ENCODE assay signal across 10 cellular contexts in genomic region chr1:211036701-211037494, GRCh38.
DNase-seq lines count a peak whose midpoint lies in the region; TF ChIP-seq lines count a peak whose summit lies in the region.
"Had no signal": no experiment of that assay in that cellular context is flagged by ENCODE, and none has a peak within 500 bp of the region (broad histone marks: within the 10 kb centered on the region; RNA-seq: fewer than 3 reads in every experiment).

No MANE protein-coding gene starts in this region.

- no peak overlapping the region for H3K23ac ChIP-seq in neuronal stem cell (ENCODE audit: low read depth, low read length, poor library complexity)

- H2AFZ ChIP-seq in GM23248 (peak overlapping the region; percentile 47), SK-N-SH (ENCODE audit: low read depth) (peak overlapping the region; percentile 63; the same call in 1 of the 2 replicates), neuronal stem cell (ENCODE audit: low read length) (no peak overlapping the region)

- H3K9ac ChIP-seq in GM23248: no peak overlapping the region
- H3K9ac ChIP-seq in SK-N-SH: no peak overlapping the region
- no peak overlapping the region for H3K9ac ChIP-seq in neuronal stem cell (ENCODE audit: low read depth, low read length, poor library complexity)

- POLR2A ChIA-PET in SK-N-SH (lab: Yijun Ruan, JAX): no interaction called here

- H2BK15ac ChIP-seq in neuronal stem cell (ENCODE audit: low read length): no peak overlapping the region

- H3K27ac ChIP-seq in GM23248 (no peak overlapping the region), SK-N-SH (ENCODE audit: low read depth in 2 of 2, low read length in 1 of 2) (peak overlapping the region in 1 of 2 experiments; percentile 79; a peak in 2 of 4 replicates), ascending aorta (no peak overlapping the region), neuronal stem cell (replicated peaks; ENCODE audit: low read length) (no peak overlapping the region), ovary (no peak overlapping the region), uterus (no peak overlapping the region)
- H3K27ac ChIP-seq: right atrium auricular region had no signal

- no peak for TF ChIP-seq RAD21 in SK-N-SH (IDR thresholded peaks at IDR 0.05; ENCODE audit: low read length)

- H3K14ac ChIP-seq in neuronal stem cell (ENCODE audit: low read length): no peak overlapping the region

- H3K79me2 ChIP-seq in GM23248 (ENCODE audit: insufficient read depth) (no peaks in the 10 kb centered on the region), SK-N-SH (ENCODE audit: insufficient read depth) (no peaks in the 10 kb centered on the region)

- H3K4ac ChIP-seq in neuronal stem cell (ENCODE audit: low read length): no peak overlapping the region

- no peak overlapping the region for H2BK120ac ChIP-seq in neuronal stem cell (ENCODE audit: low read depth, low read length)

- no peak overlapping the region for H3K18ac ChIP-seq in neuronal stem cell (ENCODE audit: low read length)

- no peak overlapping the region for H3K4me3 ChIP-seq in GM23248
- H3K4me3 ChIP-seq in SK-N-SH (ENCODE audit: low read depth in 2 of 2, low read length in 1 of 2): no peak overlapping the region
- no peak overlapping the region for H3K4me3 ChIP-seq in ascending aorta
- no peak overlapping the region for H3K4me3 ChIP-seq in neuronal stem cell (ENCODE audit: low read length in 2 of 2)
- H3K4me3 ChIP-seq in ovary: no peak overlapping the region
- no peak overlapping the region for H3K4me3 ChIP-seq in uterus
- H3K4me3 ChIP-seq: right atrium auricular region had no signal

- intact Hi-C loops in ascending aorta (cut with DNase I): no loop called here
- intact Hi-C loops in ovary (cut with DNase I): no loop called here
- intact Hi-C loops in uterus (cut with DNase I; ENCODE audit: low total_unique reads): no loop called here

- TF ChIP-seq EP300 in SK-N-SH (IDR thresholded peaks at IDR 0.05; ENCODE audit: borderline replicate concordance in 1 of 2, low read depth in 1 of 2, low read length in 1 of 2) (peak in 1 of 2 experiments; percentile 41; a peak in 1 of 4 replicates), ovary (IDR thresholded peaks at IDR 0.05) (no peak)

- H2AK5ac ChIP-seq in neuronal stem cell (ENCODE audit: low read depth, low read length): no peak overlapping the region

- H3F3A ChIP-seq in GM23248 (ENCODE audit: insufficient read depth): peaks cover 7% of the 10 kb centered on the region; the same call in 1 of the 2 replicates
- peaks cover 5% of the 10 kb centered on the region for H3F3A ChIP-seq in SK-N-SH (replicated peaks; ENCODE audit: insufficient read depth)

- no peaks in the 10 kb centered on the region for H3K4me1 ChIP-seq in GM23248 (ENCODE audit: insufficient read depth)
- H3K4me1 ChIP-seq in SK-N-SH (ENCODE audit: control insufficient read depth in 1 of 2, insufficient read depth in 2 of 2, low read depth in 1 of 2, low read length in 1 of 2): 0 out of 4 replicates have a peak, but pooled peaks cover 0 to 6% of the 10 kb centered on the region in 2 experiments
- H3K4me1 ChIP-seq in ascending aorta: no peaks in the 10 kb centered on the region
- H3K4me1 ChIP-seq in neuronal stem cell (ENCODE audit: control insufficient read depth in 2 of 2, insufficient read depth in 1 of 2, low read depth in 1 of 2, low read length in 2 of 2): peaks cover 2 to 3% of the 10 kb centered on the region in 2 donors
- no peaks in the 10 kb centered on the region for H3K4me1 ChIP-seq in ovary (ENCODE audit: insufficient read depth)
- H3K4me1 ChIP-seq in uterus: no peaks in the 10 kb centered on the region
- H3K4me1 ChIP-seq: right atrium auricular region had no signal

- in situ Hi-C loops in GM23248 (cut with MboI): no loop called here

- no peaks in the 10 kb centered on the region for H4K20me1 ChIP-seq in GM23248 (ENCODE audit: insufficient read depth)
- H4K20me1 ChIP-seq in SK-N-SH (ENCODE audit: insufficient read depth): no peaks in the 10 kb centered on the region

- TF ChIP-seq CTCF in SK-N-SH (IDR thresholded peaks at IDR 0.05) (no peak), ascending aorta (IDR thresholded peaks at IDR 0.05) (no peak), ovary (IDR thresholded peaks at IDR 0.05) (no peak), uterus (IDR thresholded peaks at IDR 0.05) (no peak)

- H3K36me3 ChIP-seq in GM23248 (ENCODE audit: low read depth) (no peaks in the 10 kb centered on the region), SK-N-SH (replicated peaks in 1 of 2; ENCODE audit: control insufficient read depth in 1 of 2, insufficient read depth in 2 of 2, low read length in 1 of 2) (no peaks in the 10 kb centered on the region), ascending aorta (no peaks in the 10 kb centered on the region), neuronal stem cell (replicated peaks in 1 of 2; ENCODE audit: control insufficient read depth in 2 of 2, insufficient read depth in 2 of 2, low read length in 2 of 2) (no peaks in the 10 kb centered on the region), ovary (no peaks in the 10 kb centered on the region), uterus (no peaks in the 10 kb centered on the region)
- H3K36me3 ChIP-seq: right atrium auricular region had no signal

- H3K27me3 ChIP-seq in GM23248 (replicated peaks; ENCODE audit: insufficient read depth) (no peaks in the 10 kb centered on the region), SK-N-SH (ENCODE audit: insufficient read depth) (no peaks in the 10 kb centered on the region), ascending aorta (no peaks in the 10 kb centered on the region), neuronal stem cell (ENCODE audit: control insufficient read depth in 3 of 3, insufficient read depth in 3 of 3, low read depth in 1 of 3, low read length in 3 of 3) (no peaks in the 10 kb centered on the region), ovary (no peaks in the 10 kb centered on the region), uterus (no peaks in the 10 kb centered on the region)
- H3K27me3 ChIP-seq: right atrium auricular region had no signal

- H3K9me2 ChIP-seq in GM23248 (ENCODE audit: insufficient read depth) (no peaks in the 10 kb centered on the region), SK-N-SH (no peaks in the 10 kb centered on the region)

- 42 to 43% methylated on average over 2 of the region's 2 CpGs for WGBS in GM23248 (ENCODE audit: low coverage in 1 of 2, low lambda C conversion rate in 2 of 2, missing lambda C conversion rate in 2 of 2), 2 experiments
- 40% methylated on average over 2 of the region's 2 CpGs for WGBS in SK-N-SH (ENCODE audit: low lambda C conversion rate)
- no CpG with 5 or more reads among the region's 2 CpGs for WGBS in neuronal stem cell (ENCODE audit: extremely low coverage in 2 of 2, insufficient read length in 2 of 2, insufficient replicate concordance in 1 of 2), 2 donors
- WGBS in ovary, 3 donors: 83 to 86% (median 85%) methylated on average over 2 of the region's 2 CpGs

- H4K8ac ChIP-seq in neuronal stem cell (ENCODE audit: low read depth, low read length): no peak overlapping the region

- H3K9me3 ChIP-seq in GM23248 (ENCODE audit: low read depth) (no peaks in the 10 kb centered on the region), SK-N-SH (no peaks in the 10 kb centered on the region), ascending aorta (no peaks in the 10 kb centered on the region), neuronal stem cell (replicated peaks in 1 of 2; ENCODE audit: control insufficient read depth in 2 of 2, insufficient read depth in 1 of 2, low read depth in 1 of 2, low read length in 2 of 2) (no peaks in the 10 kb centered on the region), ovary (no peaks in the 10 kb centered on the region), uterus (no peaks in the 10 kb centered on the region)
- H3K9me3 ChIP-seq: right atrium auricular region had no signal

- no peak overlapping the region for H2BK12ac ChIP-seq in neuronal stem cell (ENCODE audit: low read length)

- no peaks in the 10 kb centered on the region for H3K79me1 ChIP-seq in neuronal stem cell (ENCODE audit: low read depth, low read length)

- DNase-seq in AG08395 (ENCODE audit: low spot score) (peak; percentile 89), GM23248 (peak; percentile 75), SK-N-SH (no peak), foreskin melanocyte (peak; percentile 98), ascending aorta (ENCODE audit: low spot score in 2 of 2) (no peak), neuronal stem cell (ENCODE audit: low spot score) (no peak), ovary (no peak), uterus (no peak)
- DNase-seq: NCI-H446 had no signal

- no peak overlapping the region for H4K91ac ChIP-seq in neuronal stem cell (ENCODE audit: low read depth, low read length, poor library complexity)

- H2BK5ac ChIP-seq in neuronal stem cell (ENCODE audit: low read length): no peak overlapping the region

- TF ChIP-seq POLR2A in ovary (IDR thresholded peaks at IDR 0.05) (no peak), uterus (IDR thresholded peaks at IDR 0.05) (no peak)

- H3K4me2 ChIP-seq in GM23248 (ENCODE audit: unreplicated experiment) (no peak overlapping the region), SK-N-SH (no peak overlapping the region), neuronal stem cell (ENCODE audit: insufficient read depth, low read length, poor library complexity, severe bottlenecking) (no peak overlapping the region)

- CTCF ChIA-PET in SK-N-SH (lab: Yijun Ruan, JAX): interaction anchor here (1.3 kb wide), 1 partner anchor 97 kb away, joined by 5 read pairs; the partner anchor contains the start of gene KCNH1

TF ChIP-seq in SK-N-SH, 30 proteins besides CTCF, POLR2A, EP300 and RAD21 (continues in another document):
- TF ChIP-seq, protein P1, sequence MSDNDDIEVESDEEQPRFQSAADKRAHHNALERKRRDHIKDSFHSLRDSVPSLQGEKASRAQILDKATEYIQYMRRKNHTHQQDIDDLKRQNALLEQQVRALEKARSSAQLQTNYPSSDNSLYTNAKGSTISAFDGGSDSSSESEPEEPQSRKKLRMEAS (IDR thresholded peaks at IDR 0.05; ENCODE audit: low read depth): 0 out of 2 replicates have a peak, but pooled peaks have one; percentile 25
- peak; percentile 95 for TF ChIP-seq JUND (IDR thresholded peaks at IDR 0.05)
- TF ChIP-seq NFIC (IDR thresholded peaks at IDR 0.05; ENCODE audit: borderline replicate concordance): 0 out of 2 replicates have a peak, but pooled peaks have one; percentile 3
- TF ChIP-seq USF1 (IDR thresholded peaks at IDR 0.05; ENCODE audit: borderline replicate concordance, low read depth): no peak
- TF ChIP-seq RCOR1 (IDR thresholded peaks at IDR 0.05; ENCODE audit: low read length): no peak

Comparison
In these comparisons a context has a peak if more than half of its experiments do, and no peak if none do; other contexts are left out.
1. DNase-seq: peak in AG08395 (single experiment), GM23248 (single experiment) and foreskin melanocyte (single experiment); none in SK-N-SH (single experiment), ascending aorta (0 of 2), neuronal stem cell (single experiment), ovary (0 of 5) and uterus (0 of 2).